1 cellular context compared by ENCODE assay signal in the genomic region with DNA sequence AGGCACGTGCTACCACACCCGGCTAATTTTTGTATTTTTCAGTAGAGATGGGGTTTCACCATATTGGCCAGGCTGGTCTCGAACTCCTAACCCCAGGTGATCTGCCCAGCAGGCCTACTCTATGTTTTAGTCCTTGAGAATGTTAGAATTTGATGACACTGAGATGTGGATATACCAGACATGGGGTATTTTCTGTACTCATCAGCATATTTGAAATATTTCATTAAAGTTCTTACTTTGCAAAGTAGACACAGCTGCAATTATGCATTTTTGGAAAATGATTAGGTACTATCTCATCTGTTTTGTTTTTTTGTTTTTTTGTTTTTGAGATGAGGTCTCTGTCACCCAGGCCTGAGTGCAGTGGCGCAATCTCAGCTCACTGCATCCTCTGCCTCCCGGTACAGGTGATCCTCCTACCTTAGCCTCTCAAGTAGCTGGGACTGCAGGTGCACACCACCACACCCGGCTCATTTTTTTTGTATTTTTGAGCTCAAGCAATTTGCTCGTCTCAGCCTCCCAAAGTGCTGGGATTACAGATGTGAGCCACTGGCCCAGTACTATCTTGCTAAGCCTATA.
TF ChIP-seq lines count a peak whose summit lies in the region.

No MANE protein-coding gene starts in this region.

TF ChIP-seq in HEK293, 187 proteins besides CTCF, POLR2A, EP300 and RAD21 (continued from another document):
- TF ChIP-seq, protein P1, sequence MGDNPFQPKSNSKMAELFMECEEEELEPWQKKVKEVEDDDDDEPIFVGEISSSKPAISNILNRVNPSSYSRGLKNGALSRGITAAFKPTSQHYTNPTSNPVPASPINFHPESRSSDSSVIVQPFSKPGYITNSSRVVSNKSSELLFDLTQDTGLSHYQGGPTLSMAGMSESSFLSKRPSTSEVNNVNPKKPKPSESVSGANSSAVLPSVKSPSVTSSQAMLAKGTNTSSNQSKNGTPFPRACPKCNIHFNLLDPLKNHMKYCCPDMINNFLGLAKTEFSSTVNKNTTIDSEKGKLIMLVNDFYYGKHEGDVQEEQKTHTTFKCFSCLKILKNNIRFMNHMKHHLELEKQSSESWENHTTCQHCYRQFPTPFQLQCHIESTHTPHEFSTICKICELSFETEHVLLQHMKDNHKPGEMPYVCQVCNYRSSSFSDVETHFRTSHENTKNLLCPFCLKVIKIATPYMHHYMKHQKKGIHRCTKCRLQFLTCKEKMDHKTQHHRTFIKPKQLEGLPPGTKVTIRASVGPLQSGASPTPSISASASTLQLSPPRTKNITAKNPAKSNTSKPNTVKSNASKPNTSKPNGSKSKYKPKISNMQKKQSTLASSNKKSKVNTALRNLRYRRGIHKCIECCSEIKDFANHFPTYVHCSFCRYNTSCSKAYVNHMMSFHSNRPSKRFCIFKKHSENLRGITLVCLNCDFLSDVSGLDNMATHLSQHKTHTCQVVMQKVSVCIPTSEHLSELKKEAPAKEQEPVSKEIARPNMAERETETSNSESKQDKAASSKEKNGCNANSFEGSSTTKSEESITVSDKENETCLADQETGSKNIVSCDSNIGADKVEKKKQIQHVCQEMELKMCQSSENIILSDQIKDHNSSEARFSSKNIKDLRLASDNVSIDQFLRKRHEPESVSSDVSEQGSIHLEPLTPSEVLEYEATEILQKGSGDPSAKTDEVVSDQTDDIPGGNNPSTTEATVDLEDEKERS (tag by site-specific recombination; IDR thresholded peaks at IDR 0.05) = 0 out of 2 replicates have a peak, but pooled peaks have one; percentile 66
- TF ChIP-seq ZNF624 (tag by site-specific recombination; IDR thresholded peaks at IDR 0.05) (no peak), ZSCAN16 (tag by site-specific recombination; IDR thresholded peaks at IDR 0.05) (0 out of 2 replicates have a peak, but pooled peaks have one; percentile 13), PRDM1 (tag by site-specific recombination; IDR thresholded peaks at IDR 0.05) (no peak), ZNF596 (tag by site-specific recombination; IDR thresholded peaks at IDR 0.05) (no peak), ZBTB8A (tag by site-specific recombination; IDR thresholded peaks at IDR 0.05) (no peak), ZNF394 (tag by site-specific recombination; IDR thresholded peaks at IDR 0.05; ENCODE audit: borderline replicate concordance) (no peak), ZNF354C (tag by site-specific recombination; IDR thresholded peaks at IDR 0.05; ENCODE audit: borderline replicate concordance, low read depth) (no peak), ZNF169 (tag by site-specific recombination; IDR thresholded peaks at IDR 0.05) (no peak), ZNF837 (tag by site-specific recombination; IDR thresholded peaks at IDR 0.05) (no peak), ZNF146 (tag by site-specific recombination; IDR thresholded peaks at IDR 0.05) (no peak), OSR2 (tag by site-specific recombination; IDR thresholded peaks at IDR 0.05) (0 out of 2 replicates have a peak, but pooled peaks have one; percentile 9), OVOL3 (tag by site-specific recombination; IDR thresholded peaks at IDR 0.05) (peak; percentile 9; the same call in 1 of the 2 replicates), ZFP41 (tag by site-specific recombination; IDR thresholded peaks at IDR 0.05; ENCODE audit: borderline replicate concordance) (no peak), ZNF23 (tag by site-specific recombination; IDR thresholded peaks at IDR 0.05; ENCODE audit: borderline replicate concordance) (no peak), ZNF223 (tag by site-specific recombination; IDR thresholded peaks at IDR 0.05) (no peak), ZNF121 (tag by site-specific recombination; IDR thresholded peaks at IDR 0.05) (no peak), MZF1 (tag by site-specific recombination; IDR thresholded peaks at IDR 0.05; ENCODE audit: borderline replicate concordance) (no peak), ZNF776 (tag by site-specific recombination; IDR thresholded peaks at IDR 0.05; ENCODE audit: borderline replicate concordance) (no peak), ZNF670 (tag by site-specific recombination; IDR thresholded peaks at IDR 0.05; ENCODE audit: low read depth) (no peak)
- TF ChIP-seq, protein P2, sequence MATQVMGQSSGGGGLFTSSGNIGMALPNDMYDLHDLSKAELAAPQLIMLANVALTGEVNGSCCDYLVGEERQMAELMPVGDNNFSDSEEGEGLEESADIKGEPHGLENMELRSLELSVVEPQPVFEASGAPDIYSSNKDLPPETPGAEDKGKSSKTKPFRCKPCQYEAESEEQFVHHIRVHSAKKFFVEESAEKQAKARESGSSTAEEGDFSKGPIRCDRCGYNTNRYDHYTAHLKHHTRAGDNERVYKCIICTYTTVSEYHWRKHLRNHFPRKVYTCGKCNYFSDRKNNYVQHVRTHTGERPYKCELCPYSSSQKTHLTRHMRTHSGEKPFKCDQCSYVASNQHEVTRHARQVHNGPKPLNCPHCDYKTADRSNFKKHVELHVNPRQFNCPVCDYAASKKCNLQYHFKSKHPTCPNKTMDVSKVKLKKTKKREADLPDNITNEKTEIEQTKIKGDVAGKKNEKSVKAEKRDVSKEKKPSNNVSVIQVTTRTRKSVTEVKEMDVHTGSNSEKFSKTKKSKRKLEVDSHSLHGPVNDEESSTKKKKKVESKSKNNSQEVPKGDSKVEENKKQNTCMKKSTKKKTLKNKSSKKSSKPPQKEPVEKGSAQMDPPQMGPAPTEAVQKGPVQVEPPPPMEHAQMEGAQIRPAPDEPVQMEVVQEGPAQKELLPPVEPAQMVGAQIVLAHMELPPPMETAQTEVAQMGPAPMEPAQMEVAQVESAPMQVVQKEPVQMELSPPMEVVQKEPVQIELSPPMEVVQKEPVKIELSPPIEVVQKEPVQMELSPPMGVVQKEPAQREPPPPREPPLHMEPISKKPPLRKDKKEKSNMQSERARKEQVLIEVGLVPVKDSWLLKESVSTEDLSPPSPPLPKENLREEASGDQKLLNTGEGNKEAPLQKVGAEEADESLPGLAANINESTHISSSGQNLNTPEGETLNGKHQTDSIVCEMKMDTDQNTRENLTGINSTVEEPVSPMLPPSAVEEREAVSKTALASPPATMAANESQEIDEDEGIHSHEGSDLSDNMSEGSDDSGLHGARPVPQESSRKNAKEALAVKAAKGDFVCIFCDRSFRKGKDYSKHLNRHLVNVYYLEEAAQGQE (tag by site-specific recombination; IDR thresholded peaks at IDR 0.05) = no peak
- TF ChIP-seq, protein P3, sequence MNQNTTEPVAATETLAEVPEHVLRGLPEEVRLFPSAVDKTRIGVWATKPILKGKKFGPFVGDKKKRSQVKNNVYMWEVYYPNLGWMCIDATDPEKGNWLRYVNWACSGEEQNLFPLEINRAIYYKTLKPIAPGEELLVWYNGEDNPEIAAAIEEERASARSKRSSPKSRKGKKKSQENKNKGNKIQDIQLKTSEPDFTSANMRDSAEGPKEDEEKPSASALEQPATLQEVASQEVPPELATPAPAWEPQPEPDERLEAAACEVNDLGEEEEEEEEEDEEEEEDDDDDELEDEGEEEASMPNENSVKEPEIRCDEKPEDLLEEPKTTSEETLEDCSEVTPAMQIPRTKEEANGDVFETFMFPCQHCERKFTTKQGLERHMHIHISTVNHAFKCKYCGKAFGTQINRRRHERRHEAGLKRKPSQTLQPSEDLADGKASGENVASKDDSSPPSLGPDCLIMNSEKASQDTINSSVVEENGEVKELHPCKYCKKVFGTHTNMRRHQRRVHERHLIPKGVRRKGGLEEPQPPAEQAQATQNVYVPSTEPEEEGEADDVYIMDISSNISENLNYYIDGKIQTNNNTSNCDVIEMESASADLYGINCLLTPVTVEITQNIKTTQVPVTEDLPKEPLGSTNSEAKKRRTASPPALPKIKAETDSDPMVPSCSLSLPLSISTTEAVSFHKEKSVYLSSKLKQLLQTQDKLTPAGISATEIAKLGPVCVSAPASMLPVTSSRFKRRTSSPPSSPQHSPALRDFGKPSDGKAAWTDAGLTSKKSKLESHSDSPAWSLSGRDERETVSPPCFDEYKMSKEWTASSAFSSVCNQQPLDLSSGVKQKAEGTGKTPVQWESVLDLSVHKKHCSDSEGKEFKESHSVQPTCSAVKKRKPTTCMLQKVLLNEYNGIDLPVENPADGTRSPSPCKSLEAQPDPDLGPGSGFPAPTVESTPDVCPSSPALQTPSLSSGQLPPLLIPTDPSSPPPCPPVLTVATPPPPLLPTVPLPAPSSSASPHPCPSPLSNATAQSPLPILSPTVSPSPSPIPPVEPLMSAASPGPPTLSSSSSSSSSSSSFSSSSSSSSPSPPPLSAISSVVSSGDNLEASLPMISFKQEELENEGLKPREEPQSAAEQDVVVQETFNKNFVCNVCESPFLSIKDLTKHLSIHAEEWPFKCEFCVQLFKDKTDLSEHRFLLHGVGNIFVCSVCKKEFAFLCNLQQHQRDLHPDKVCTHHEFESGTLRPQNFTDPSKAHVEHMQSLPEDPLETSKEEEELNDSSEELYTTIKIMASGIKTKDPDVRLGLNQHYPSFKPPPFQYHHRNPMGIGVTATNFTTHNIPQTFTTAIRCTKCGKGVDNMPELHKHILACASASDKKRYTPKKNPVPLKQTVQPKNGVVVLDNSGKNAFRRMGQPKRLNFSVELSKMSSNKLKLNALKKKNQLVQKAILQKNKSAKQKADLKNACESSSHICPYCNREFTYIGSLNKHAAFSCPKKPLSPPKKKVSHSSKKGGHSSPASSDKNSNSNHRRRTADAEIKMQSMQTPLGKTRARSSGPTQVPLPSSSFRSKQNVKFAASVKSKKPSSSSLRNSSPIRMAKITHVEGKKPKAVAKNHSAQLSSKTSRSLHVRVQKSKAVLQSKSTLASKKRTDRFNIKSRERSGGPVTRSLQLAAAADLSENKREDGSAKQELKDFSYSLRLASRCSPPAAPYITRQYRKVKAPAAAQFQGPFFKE (tag by site-specific recombination; IDR thresholded peaks at IDR 0.05; ENCODE audit: borderline replicate concordance) = no peak
- TF ChIP-seq, protein P4, sequence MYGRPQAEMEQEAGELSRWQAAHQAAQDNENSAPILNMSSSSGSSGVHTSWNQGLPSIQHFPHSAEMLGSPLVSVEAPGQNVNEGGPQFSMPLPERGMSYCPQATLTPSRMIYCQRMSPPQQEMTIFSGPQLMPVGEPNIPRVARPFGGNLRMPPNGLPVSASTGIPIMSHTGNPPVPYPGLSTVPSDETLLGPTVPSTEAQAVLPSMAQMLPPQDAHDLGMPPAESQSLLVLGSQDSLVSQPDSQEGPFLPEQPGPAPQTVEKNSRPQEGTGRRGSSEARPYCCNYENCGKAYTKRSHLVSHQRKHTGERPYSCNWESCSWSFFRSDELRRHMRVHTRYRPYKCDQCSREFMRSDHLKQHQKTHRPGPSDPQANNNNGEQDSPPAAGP (tag by site-specific recombination; IDR thresholded peaks at IDR 0.05) = no peak
- TF ChIP-seq, protein P5, sequence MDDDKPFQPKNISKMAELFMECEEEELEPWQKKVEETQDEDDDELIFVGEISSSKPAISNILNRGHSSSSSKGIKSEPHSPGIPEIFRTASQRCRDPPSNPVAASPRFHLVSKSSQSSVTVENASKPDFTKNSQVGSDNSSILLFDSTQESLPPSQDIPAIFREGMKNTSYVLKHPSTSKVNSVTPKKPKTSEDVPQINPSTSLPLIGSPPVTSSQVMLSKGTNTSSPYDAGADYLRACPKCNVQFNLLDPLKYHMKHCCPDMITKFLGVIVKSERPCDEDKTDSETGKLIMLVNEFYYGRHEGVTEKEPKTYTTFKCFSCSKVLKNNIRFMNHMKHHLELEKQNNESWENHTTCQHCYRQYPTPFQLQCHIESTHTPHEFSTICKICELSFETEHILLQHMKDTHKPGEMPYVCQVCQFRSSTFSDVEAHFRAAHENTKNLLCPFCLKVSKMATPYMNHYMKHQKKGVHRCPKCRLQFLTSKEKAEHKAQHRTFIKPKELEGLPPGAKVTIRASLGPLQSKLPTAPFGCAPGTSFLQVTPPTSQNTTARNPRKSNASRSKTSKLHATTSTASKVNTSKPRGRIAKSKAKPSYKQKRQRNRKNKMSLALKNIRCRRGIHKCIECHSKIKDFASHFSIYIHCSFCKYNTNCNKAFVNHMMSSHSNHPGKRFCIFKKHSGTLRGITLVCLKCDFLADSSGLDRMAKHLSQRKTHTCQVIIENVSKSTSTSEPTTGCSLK (tag by site-specific recombination; IDR thresholded peaks at IDR 0.05) = no peak
- TF ChIP-seq, protein P6, sequence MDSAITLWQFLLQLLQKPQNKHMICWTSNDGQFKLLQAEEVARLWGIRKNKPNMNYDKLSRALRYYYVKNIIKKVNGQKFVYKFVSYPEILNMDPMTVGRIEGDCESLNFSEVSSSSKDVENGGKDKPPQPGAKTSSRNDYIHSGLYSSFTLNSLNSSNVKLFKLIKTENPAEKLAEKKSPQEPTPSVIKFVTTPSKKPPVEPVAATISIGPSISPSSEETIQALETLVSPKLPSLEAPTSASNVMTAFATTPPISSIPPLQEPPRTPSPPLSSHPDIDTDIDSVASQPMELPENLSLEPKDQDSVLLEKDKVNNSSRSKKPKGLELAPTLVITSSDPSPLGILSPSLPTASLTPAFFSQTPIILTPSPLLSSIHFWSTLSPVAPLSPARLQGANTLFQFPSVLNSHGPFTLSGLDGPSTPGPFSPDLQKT (IDR thresholded peaks at IDR 0.05; ENCODE audit: borderline replicate concordance, low read depth, low read length) = no peak
- TF ChIP-seq, protein P7, sequence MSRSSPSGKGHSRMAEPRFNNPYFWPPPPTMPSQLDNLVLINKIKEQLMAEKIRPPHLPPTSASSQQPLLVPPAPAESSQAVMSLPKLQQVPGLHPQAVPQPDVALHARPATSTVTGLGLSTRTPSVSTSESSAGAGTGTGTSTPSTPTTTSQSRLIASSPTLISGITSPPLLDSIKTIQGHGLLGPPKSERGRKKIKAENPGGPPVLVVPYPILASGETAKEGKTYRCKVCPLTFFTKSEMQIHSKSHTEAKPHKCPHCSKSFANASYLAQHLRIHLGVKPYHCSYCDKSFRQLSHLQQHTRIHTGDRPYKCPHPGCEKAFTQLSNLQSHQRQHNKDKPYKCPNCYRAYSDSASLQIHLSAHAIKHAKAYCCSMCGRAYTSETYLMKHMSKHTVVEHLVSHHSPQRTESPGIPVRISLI (tag by site-specific recombination; IDR thresholded peaks at IDR 0.05) = no peak
